Comparison of ENCODE assay signal across 1 cellular context in genomic region chr9:134135343-134136116, GRCh38.
TF ChIP-seq lines count a peak whose summit lies in the region.

Gene WDR5, plus strand, starts transcription at chr9:134136082. Its CDS starts 3,796 bp downstream, at chr9:134139878.

TF ChIP-seq in HepG2, 621 proteins besides CTCF, POLR2A, EP300 and RAD21 (continued from another document and continues in another):
- TF ChIP-seq SP4 (CRISPR knock-in tag; IDR thresholded peaks at IDR 0.05) (no peak), KDM2A (CRISPR knock-in tag; IDR thresholded peaks at IDR 0.05; ENCODE audit: borderline replicate concordance, low read depth) (peak; percentile 70; the same call in 1 of the 2 replicates), FOXK1 (CRISPR knock-in tag; IDR thresholded peaks at IDR 0.05; ENCODE audit: borderline replicate concordance, low read depth) (no peak), KLF13 (CRISPR knock-in tag; IDR thresholded peaks at IDR 0.05) (no peak), NFE2 (CRISPR knock-in tag; IDR thresholded peaks at IDR 0.05) (no peak), ZNF772 (CRISPR knock-in tag; IDR thresholded peaks at IDR 0.05) (no peak), ZNF446 (CRISPR knock-in tag; IDR thresholded peaks at IDR 0.05) (peak; percentile 89), PHB2 (IDR thresholded peaks at IDR 0.05; ENCODE audit: partially characterized antibody) (no peak), HNF4G (IDR thresholded peaks at IDR 0.05; ENCODE audit: borderline replicate concordance, low read depth, low read length) (no peak), HNF4G (CRISPR knock-in tag; IDR thresholded peaks at IDR 0.05; ENCODE audit: borderline replicate concordance, low read depth) (peak; percentile 33; the same call in 1 of the 2 replicates), FUBP1 (CRISPR knock-in tag; IDR thresholded peaks at IDR 0.05; ENCODE audit: borderline replicate concordance) (no peak), CREB1 (IDR thresholded peaks at IDR 0.05) (no peak), CREB1 (CRISPR knock-in tag; IDR thresholded peaks at IDR 0.05) (no peak), ZNF549 (CRISPR knock-in tag; IDR thresholded peaks at IDR 0.05) (no peak), ZIK1 (CRISPR knock-in tag; IDR thresholded peaks at IDR 0.05; ENCODE audit: borderline replicate concordance, low read depth) (no peak), HNF1A (IDR thresholded peaks at IDR 0.05; ENCODE audit: low read depth) (no peak), HNF1A (CRISPR knock-in tag; IDR thresholded peaks at IDR 0.05; ENCODE audit: borderline replicate concordance) (no peak), MAFF (IDR thresholded peaks at IDR 0.05; ENCODE audit: low read depth, low read length) (no peak), ATF7-NPFF (CRISPR knock-in tag; IDR thresholded peaks at IDR 0.05; ENCODE audit: low read depth) (no peak), NBN (conservative IDR thresholded peaks at IDR 0.05) (no peak), ZBTB46 (CRISPR knock-in tag; IDR thresholded peaks at IDR 0.05; ENCODE audit: borderline replicate concordance) (no peak), SIX1 (CRISPR knock-in tag; IDR thresholded peaks at IDR 0.05; ENCODE audit: borderline replicate concordance) (no peak), IRF1 (CRISPR knock-in tag; IDR thresholded peaks at IDR 0.05; ENCODE audit: low read depth) (no peak), DDIT3 (CRISPR knock-in tag; IDR thresholded peaks at IDR 0.05) (no peak), ZNF841 (CRISPR knock-in tag; IDR thresholded peaks at IDR 0.05; ENCODE audit: borderline replicate concordance) (no peak), IRX3 (CRISPR knock-in tag; IDR thresholded peaks at IDR 0.05; ENCODE audit: borderline replicate concordance, low read depth) (no peak), ARID5B (CRISPR knock-in tag; IDR thresholded peaks at IDR 0.05) (no peak; the same call in 1 of the 2 replicates), MAF1 (CRISPR knock-in tag; IDR thresholded peaks at IDR 0.05; ENCODE audit: borderline replicate concordance) (no peak), NFKBIZ (CRISPR knock-in tag; IDR thresholded peaks at IDR 0.05) (no peak), POLR2AphosphoS5 (IDR thresholded peaks at IDR 0.05; ENCODE audit: low read depth, low read length) (peak; percentile 32), MXD3 (CRISPR knock-in tag; IDR thresholded peaks at IDR 0.05) (peak; percentile 82; the same call in 1 of the 2 replicates), SNRNP70 (IDR thresholded peaks at IDR 0.05; ENCODE audit: low read depth, low read length) (no peak), ZNF496 (CRISPR knock-in tag; IDR thresholded peaks at IDR 0.05; ENCODE audit: insufficient replicate concordance) (no peak), USF2 (IDR thresholded peaks at IDR 0.05; ENCODE audit: low read depth, low read length) (no peak), USF2 (CRISPR knock-in tag; IDR thresholded peaks at IDR 0.05; ENCODE audit: borderline replicate concordance) (no peak), NFYC (CRISPR knock-in tag; IDR thresholded peaks at IDR 0.05) (no peak; the same call in 1 of the 2 replicates), ZNF782 (CRISPR knock-in tag; IDR thresholded peaks at IDR 0.05; ENCODE audit: borderline replicate concordance) (no peak), ETV5 (CRISPR knock-in tag; IDR thresholded peaks at IDR 0.05; ENCODE audit: borderline replicate concordance) (no peak; the same call in 1 of the 2 replicates), HES4 (CRISPR knock-in tag; IDR thresholded peaks at IDR 0.05; ENCODE audit: borderline replicate concordance) (peak; percentile 41; the same call in 1 of the 2 replicates), CCAR2 (optimal IDR thresholded peaks at IDR 0.05; ENCODE audit: low read depth, low read length) (no peak), HIVEP1 (CRISPR knock-in tag; IDR thresholded peaks at IDR 0.05) (peak; percentile 34; the same call in 1 of the 2 replicates), GATA4 (IDR thresholded peaks at IDR 0.05; ENCODE audit: borderline replicate concordance, low read depth) (no peak), ZBTB14 (CRISPR knock-in tag; IDR thresholded peaks at IDR 0.05) (peak; percentile 60; the same call in 1 of the 2 replicates)
